ENCODE assay signal across 1 cellular context in the genomic region with DNA sequence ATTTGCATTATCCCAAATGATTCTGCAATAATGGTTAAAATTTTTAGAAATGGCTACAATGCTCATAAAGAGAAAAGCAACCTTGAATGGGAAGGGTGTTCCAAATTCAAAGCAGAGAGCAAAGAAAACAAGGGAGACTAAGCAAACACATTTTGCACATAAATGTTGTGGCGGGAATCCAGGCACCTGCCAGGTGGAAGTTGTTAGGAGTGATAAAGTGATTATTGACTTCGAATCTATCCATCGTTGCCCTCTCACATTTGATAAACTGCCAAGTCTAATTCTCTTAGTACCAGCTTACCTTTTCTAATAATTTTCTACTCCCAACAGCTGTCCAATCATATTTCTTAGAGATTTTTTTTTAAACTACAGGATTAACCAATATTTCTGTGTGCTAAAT.
TF ChIP-seq lines count a peak whose summit lies in the region.

No MANE protein-coding gene starts in this region.

TF ChIP-seq in HepG2, 621 proteins besides CTCF, POLR2A, EP300 and RAD21 (continued from another document):
- TF ChIP-seq, protein P1, sequence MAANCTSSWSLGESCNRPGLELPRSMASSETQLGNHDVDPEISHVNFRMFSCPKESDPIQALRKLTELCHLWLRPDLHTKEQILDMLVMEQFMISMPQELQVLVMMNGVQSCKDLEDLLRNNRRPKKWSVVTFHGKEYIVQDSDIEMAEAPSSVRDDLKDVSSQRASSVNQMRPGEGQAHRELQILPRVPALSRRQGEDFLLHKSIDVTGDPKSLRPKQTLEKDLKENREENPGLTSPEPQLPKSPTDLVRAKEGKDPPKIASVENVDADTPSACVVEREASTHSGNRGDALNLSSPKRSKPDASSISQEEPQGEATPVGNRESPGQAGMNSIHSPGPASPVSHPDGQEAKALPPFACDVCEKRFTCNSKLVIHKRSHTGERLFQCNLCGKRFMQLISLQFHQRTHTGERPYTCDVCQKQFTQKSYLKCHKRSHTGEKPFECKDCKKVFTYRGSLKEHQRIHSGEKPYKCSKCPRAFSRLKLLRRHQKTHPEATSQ (CRISPR knock-in tag; IDR thresholded peaks at IDR 0.05; ENCODE audit: borderline replicate concordance): no peak
- TF ChIP-seq MXD1 (CRISPR knock-in tag; IDR thresholded peaks at IDR 0.05): no peak
- no peak for TF ChIP-seq ZNF607 (CRISPR knock-in tag; IDR thresholded peaks at IDR 0.05; ENCODE audit: borderline replicate concordance)
- TF ChIP-seq GZF1 (CRISPR knock-in tag; IDR thresholded peaks at IDR 0.05): no peak
- no peak for TF ChIP-seq ZSCAN30 (CRISPR knock-in tag; IDR thresholded peaks at IDR 0.05)
- no peak for TF ChIP-seq MTF2 (CRISPR knock-in tag; IDR thresholded peaks at IDR 0.05; ENCODE audit: borderline replicate concordance)
